Comparison of ENCODE assay signal across 31 cellular contexts in genomic region chr12:130603566-130603965, GRCh38.
"Had no signal": no experiment of that assay in that cellular context is flagged by ENCODE, and none has a peak within 500 bp of the region (broad histone marks: within the 10 kb centered on the region; RNA-seq: fewer than 3 reads in every experiment).

No MANE protein-coding gene starts in this region.

- H3K36me3 Mint-ChIP-seq: activated CD8-positive, alpha-beta memory T cell treated with anti-CD3 and anti-CD28 coated beads, Interleukin-2, amount 10 ng/mL, durations not matched to agents 7 days and 5 days; activated naive CD4-positive, alpha-beta T cell treated with anti-CD3 and anti-CD28 coated beads, Interleukin-2, amount 10 ng/mL, durations not matched to agents 7 days and 5 days; activated naive CD8-positive, alpha-beta T cell had no signal

- H3K27me3 Mint-ChIP-seq: activated CD4-positive, alpha-beta memory T cell treated with anti-CD3 and anti-CD28 coated beads, Interleukin-2, amount 10 ng/mL, durations not matched to agents 7 days and 5 days; activated CD8-positive, alpha-beta memory T cell treated with anti-CD3 and anti-CD28 coated beads, Interleukin-2, amount 10 ng/mL, durations not matched to agents 7 days and 5 days; activated naive CD4-positive, alpha-beta T cell treated with anti-CD3 and anti-CD28 coated beads, Interleukin-2, amount 10 ng/mL, durations not matched to agents 7 days and 5 days; activated naive CD8-positive, alpha-beta T cell treated with anti-CD3 and anti-CD28 coated beads, Interleukin-2, amount 50 U/mL, for 24 hours; central memory CD8-positive, alpha-beta T cell had no signal

- H3K27ac Mint-ChIP-seq: activated CD4-positive, alpha-beta memory T cell treated with anti-CD3 and anti-CD28 coated beads, Interleukin-2, amount 10 ng/mL, durations not matched to agents 7 days and 5 days; activated CD8-positive, alpha-beta memory T cell treated with anti-CD3 and anti-CD28 coated beads, Interleukin-2, amount 10 ng/mL, durations not matched to agents 7 days and 5 days; activated naive CD4-positive, alpha-beta T cell treated with anti-CD3 and anti-CD28 coated beads, Interleukin-2, amount 10 ng/mL, durations not matched to agents 7 days and 5 days; activated naive CD8-positive, alpha-beta T cell; activated naive CD8-positive, alpha-beta T cell treated with anti-CD3 and anti-CD28 coated beads, Interleukin-2, amount 50 U/mL, for 24 hours had no signal

- H3K4me3 ChIP-seq: PC-9 had no signal

- H3K4me2 ChIP-seq: PC-9 had no signal

- FAIRE-seq: RCC 7860 had no signal

- H3K9me3 Mint-ChIP-seq: activated naive CD8-positive, alpha-beta T cell treated with anti-CD3 and anti-CD28 coated beads, Interleukin-2, amount 50 U/mL, for 24 hours; central memory CD8-positive, alpha-beta T cell had no signal

- DNase-seq: activated CD4-positive, alpha-beta memory T cell treated with anti-CD3 and anti-CD28 coated beads, Interleukin-2, amount 10 ng/mL, durations not matched to agents 7 days and 5 days; activated CD4-positive, alpha-beta T cell treated with anti-CD3 and anti-CD28 coated beads for 1 hour; activated CD4-positive, alpha-beta T cell treated with anti-CD3 and anti-CD28 coated beads for 48 hours; activated CD4-positive, CD25-positive, alpha-beta regulatory T cell; activated CD8-positive, alpha-beta memory T cell treated with anti-CD3 and anti-CD28 coated beads for 24 hours; activated CD8-positive, alpha-beta memory T cell treated with anti-CD3 and anti-CD28 coated beads, Interleukin-2, amount 10 ng/mL, durations not matched to agents 7 days and 5 days; activated CD8-positive, alpha-beta memory T cell treated with anti-CD3 and anti-CD28 coated beads, Interleukin-2, amount 50 U/mL, for 48 hours; activated effector memory CD4-positive, alpha-beta T cell treated with Interleukin-2 at 50 U/mL for 16 hours; activated naive CD4-positive, alpha-beta T cell treated with anti-CD3 and anti-CD28 coated beads, Interleukin-2, amount 10 ng/mL, durations not matched to agents 7 days and 5 days; activated naive CD8-positive, alpha-beta T cell treated with anti-CD3 and anti-CD28 coated beads, Interleukin-2, amount 50 U/mL, for 24 hours; activated T-cell treated with anti-CD3 and anti-CD28 coated beads, Interleukin-2, amount 50 U/mL, for 48 hours; anterior cingulate cortex; brain microvascular endothelial cell; Kasumi-1; MM.1S; MV-4-11; NCI-H1092; NCI-H1436 treated with DMSO at 0.1 percent for 48 hours; NCI-H1694 treated with DMSO at 0.1 percent for 48 hours; NCI-H2029; NCI-H345; NCI-H524 treated with DMSO at 0.1 percent for 48 hours; PC-9; SW 1271; T1000; WERI-Rb-1 had no signal

- H3K27me3 ChIP-seq: brain microvascular endothelial cell had no signal

- H3K4me1 Mint-ChIP-seq: activated CD4-positive, alpha-beta memory T cell treated with anti-CD3 and anti-CD28 coated beads, Interleukin-2, amount 10 ng/mL, durations not matched to agents 7 days and 5 days; activated CD8-positive, alpha-beta memory T cell treated with anti-CD3 and anti-CD28 coated beads, Interleukin-2, amount 10 ng/mL, durations not matched to agents 7 days and 5 days; activated naive CD4-positive, alpha-beta T cell treated with anti-CD3 and anti-CD28 coated beads, Interleukin-2, amount 10 ng/mL, durations not matched to agents 7 days and 5 days; activated naive CD8-positive, alpha-beta T cell treated with anti-CD3 and anti-CD28 coated beads, Interleukin-2, amount 50 U/mL, for 24 hours; central memory CD8-positive, alpha-beta T cell had no signal

- H3K4me3 Mint-ChIP-seq: activated CD4-positive, alpha-beta memory T cell treated with anti-CD3 and anti-CD28 coated beads, Interleukin-2, amount 10 ng/mL, durations not matched to agents 7 days and 5 days; activated CD8-positive, alpha-beta memory T cell treated with anti-CD3 and anti-CD28 coated beads, Interleukin-2, amount 10 ng/mL, durations not matched to agents 7 days and 5 days; activated naive CD4-positive, alpha-beta T cell treated with anti-CD3 and anti-CD28 coated beads, Interleukin-2, amount 10 ng/mL, durations not matched to agents 7 days and 5 days; activated naive CD8-positive, alpha-beta T cell; activated naive CD8-positive, alpha-beta T cell treated with anti-CD3 and anti-CD28 coated beads, Interleukin-2, amount 50 U/mL, for 24 hours; central memory CD8-positive, alpha-beta T cell had no signal

- H3K36me3 ChIP-seq: brain microvascular endothelial cell, WERI-Rb-1 had no signal

- H2AFZ ChIP-seq: PC-9 had no signal

- H3K27ac ChIP-seq: brain microvascular endothelial cell, PC-9, RWPE1, WERI-Rb-1 had no signal

- ATAC-seq: activated CD8-positive, alpha-beta memory T cell treated with anti-CD3 and anti-CD28 coated beads, Interleukin-2, amount 10 ng/mL, durations not matched to agents 7 days and 5 days; activated naive CD8-positive, alpha-beta T cell treated with anti-CD3 and anti-CD28 coated beads, Interleukin-2, amount 50 U/mL, for 24 hours; Right ventricle myocardium inferior had no signal
